17 cellular contexts compared by ENCODE assay signal in the genomic region with DNA sequence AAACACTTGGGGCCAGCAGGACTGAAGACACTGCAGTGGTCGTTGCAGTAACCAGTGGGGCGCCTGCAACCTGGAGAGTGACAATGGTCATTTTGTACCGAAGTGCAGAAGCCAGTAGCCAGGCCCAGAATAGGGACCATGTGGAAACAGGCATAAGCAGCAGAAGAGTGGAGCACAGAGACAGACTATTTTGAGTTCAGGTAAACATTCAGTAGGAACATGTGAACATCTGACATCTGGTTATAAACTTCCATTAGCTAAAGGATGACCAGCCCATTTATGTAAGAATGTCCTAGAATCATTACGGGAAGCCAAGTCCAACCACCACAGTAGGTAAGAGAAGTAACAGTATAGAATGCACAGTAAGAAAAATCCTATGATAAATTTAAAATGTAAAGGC. TPM values are rescaled to one million over a fixed set of nuclear protein-coding genes. Genes with fewer than 3 reads are reported as not detected.
DNase-seq lines count a peak whose midpoint lies in the region; ATAC-seq and TF ChIP-seq lines count a peak whose summit lies in the region.
"Had no signal": no experiment of that assay in that cellular context is flagged by ENCODE, and none has a peak within 500 bp of the region (broad histone marks: within the 10 kb centered on the region; RNA-seq: fewer than 3 reads in every experiment).

No MANE protein-coding gene starts in this region.

- TF ChIP-seq EP300 in transverse colon (IDR thresholded peaks at IDR 0.05; ENCODE audit: low read depth), result no peak

- peaks cover 9% of the 10 kb centered on the region for H3K4me1 Mint-ChIP-seq in chondrocyte (ENCODE audit: low read depth)
- H3K4me1 Mint-ChIP-seq: CD4-positive, alpha-beta memory T cell had no signal

- H3K9me3 Mint-ChIP-seq in chondrocyte (ENCODE audit: low read depth), result no peaks in the 10 kb centered on the region
- H3K9me3 Mint-ChIP-seq: CD4-positive, alpha-beta memory T cell had no signal

- H3K4me3 ChIP-seq in HUES64 (ENCODE audit: low read length) (no peak overlapping the region), muscle layer of colon (ENCODE audit: low read depth in 1 of 2, low read length in 2 of 2) (no peak overlapping the region), transverse colon (no peak overlapping the region)

- H3K27ac Mint-ChIP-seq in chondrocyte (ENCODE audit: unreplicated experiment), result no peak overlapping the region

- no peak for TF ChIP-seq POLR2A in transverse colon (IDR thresholded peaks at IDR 0.05)

- intact Hi-C loops in transverse colon (cut with DNase I; ENCODE audit: low total_unique reads), result no loop called here

- DNase-seq in chondrocyte (ENCODE audit: low spot score) (peak; percentile 18), transverse colon (no peak), hypothalamus (lab: John Stamatoyannopoulos, UW) (no peak), left lobe of liver (ENCODE audit: low spot score) (no peak)
- DNase-seq: BE2C; CD4-positive, alpha-beta memory T cell; DMS79 treated with DMSO at 0.1 percent for 48 hours; GF-D8; Kasumi-1; NCI-H1417; NCI-H1930; NCI-H2171 treated with DMSO at 0.1 percent for 48 hours; NCI-H510A treated with DMSO at 0.1 percent for 48 hours; SHP77 had no signal

- H3K9ac ChIP-seq in HUES64 (ENCODE audit: low read depth, low read length), result no peak overlapping the region
- no peak overlapping the region for H3K9ac ChIP-seq in muscle layer of colon (ENCODE audit: low read length)

- ATAC-seq in GM18519 (IDR thresholded peaks at IDR 0.05; ENCODE audit: low FRiP score, unreplicated experiment), result no peak
- ATAC-seq in left lobe of liver, result no peak

- TF ChIP-seq CTCF in chondrocyte (IDR thresholded peaks at IDR 0.05) (no peak), transverse colon (IDR thresholded peaks at IDR 0.05) (no peak)

- in situ Hi-C loops in transverse colon (cut with MboI; ENCODE audit: low pct_ligation_motif_present in 1 of 4, low pct_unique_long_range_greater_than_20kb in 1 of 4, low sequenced_read_pairs in 3 of 4), result no loop called here

- H3K27ac ChIP-seq in HUES64 (ENCODE audit: low read depth, low read length), result peak overlapping the region; percentile 94
- H3K27ac ChIP-seq in muscle layer of colon (ENCODE audit: low read depth, low read length), result peak overlapping the region; percentile 76
- peak overlapping the region in 3 of 4 donors; percentile 50 to 63 (median 54) for H3K27ac ChIP-seq in transverse colon

- H3K9me3 ChIP-seq in HUES64 (ENCODE audit: insufficient read depth, low read depth, low read length), result no peaks in the 10 kb centered on the region
- H3K9me3 ChIP-seq in muscle layer of colon (ENCODE audit: low read length), result no peaks in the 10 kb centered on the region
- no peaks in the 10 kb centered on the region for H3K9me3 ChIP-seq in transverse colon
- H3K9me3 ChIP-seq: BE2C had no signal

- H3K4me1 ChIP-seq in HUES64 (ENCODE audit: insufficient read depth, low read length) (peaks cover 37% of the 10 kb centered on the region), muscle layer of colon (ENCODE audit: insufficient read depth, low read length) (peaks cover 25% of the 10 kb centered on the region), transverse colon (peaks cover 0 to 12% (median 4%) of the 10 kb centered on the region in 4 donors)
- H3K4me1 ChIP-seq: BE2C had no signal

- H3K4me3 Mint-ChIP-seq in chondrocyte (ENCODE audit: unreplicated experiment), result no peak overlapping the region
- H3K4me3 Mint-ChIP-seq: CD4-positive, alpha-beta memory T cell had no signal

- no peaks in the 10 kb centered on the region for H3K27me3 Mint-ChIP-seq in chondrocyte (ENCODE audit: low read depth)
- H3K27me3 Mint-ChIP-seq: CD4-positive, alpha-beta memory T cell had no signal

- peaks cover 12% of the 10 kb centered on the region for H3K36me3 Mint-ChIP-seq in chondrocyte (ENCODE audit: low read depth)

- no peaks in the 10 kb centered on the region for H3K27me3 ChIP-seq in HUES64 (ENCODE audit: insufficient read depth, low read length)
- H3K27me3 ChIP-seq in muscle layer of colon (ENCODE audit: control insufficient read depth in 1 of 2, insufficient read depth in 2 of 2, low read length in 2 of 2), result no peaks in the 10 kb centered on the region
- H3K27me3 ChIP-seq in transverse colon, result no peaks in the 10 kb centered on the region
- H3K27me3 ChIP-seq: BE2C had no signal

- 73% methylated on average over 4 of the region's 4 CpGs for WGBS in HUES64
- 75 to 77% methylated on average over 1 to 4 of the region's 4 CpGs for WGBS in transverse colon (ENCODE audit: low coverage in 1 of 2), 2 donors

- H3K36me3 ChIP-seq in HUES64 (ENCODE audit: insufficient read depth, low read length) (peaks cover 40% of the 10 kb centered on the region), muscle layer of colon (ENCODE audit: insufficient read depth, low read length) (peaks cover 44% of the 10 kb centered on the region), transverse colon (peaks cover 0 to 35% (median 11%) of the 10 kb centered on the region in 4 donors)
- H3K36me3 ChIP-seq: BE2C had no signal

RNA-seq across cellular contexts. Expression of a gene that starts 32.4 kb away (rescaled TPM):
- 729 TPM for polyA plus RNA-seq in HUES64 (2013, experiment 1 of 2)
- 799 TPM for polyA plus RNA-seq in HUES64 (2013, experiment 2 of 2)
- 165 to 299 TPM (median 169 TPM) in 3 replicates for total RNA-seq in chondrocyte
- total RNA-seq in transverse colon, result 100 to 1,000 TPM in 3 of 4 donors, 10 to 100 TPM in 1; 97.3 to 338 (median 167) TPM
- total RNA-seq in left lobe of liver, result 109 TPM

RNA-seq across cellular contexts. Expression of a gene that starts 59.1 kb away (rescaled TPM):
- 11.9 TPM for polyA plus RNA-seq in HUES64 (2013, experiment 1 of 2)
- 15.0 TPM for polyA plus RNA-seq in HUES64 (2013, experiment 2 of 2)
- 15.6 to 17.7 TPM (median 17.2 TPM) in 3 replicates for total RNA-seq in chondrocyte
- total RNA-seq in transverse colon, result 10 to 100 TPM; 11.6 to 22.4 (median 17.2) TPM
- total RNA-seq in left lobe of liver, result 5.9 TPM
